10 cellular contexts compared by ENCODE assay signal in genomic region chr22:24300522-24300921, GRCh38. TPM values are rescaled to one million over a fixed set of nuclear protein-coding genes. Genes with fewer than 3 reads are reported as not detected.
DNase-seq lines count a peak whose midpoint lies in the region; TF ChIP-seq lines count a peak whose summit lies in the region.
"Not testable (repeated sequence)": the region's sequence is repeated elsewhere in the genome, so short reads cannot be mapped to it uniquely, and the experiment has no call there.
"Had no signal": no experiment of that assay in that cellular context is flagged by ENCODE, and none has a peak within 500 bp of the region (broad histone marks: within the 10 kb centered on the region; RNA-seq: fewer than 3 reads in every experiment).

No MANE protein-coding gene starts in this region.

- H3K27me3 Mint-ChIP-seq in CD4-positive, alpha-beta memory T cell; mesothelial cell of epicardium (ENCODE audit: low read depth); type B pancreatic cell: not testable (repeated sequence)

- peak overlapping the region in 5 of 7 donors; percentile 4 to 88 (median 13) for H3K27ac Mint-ChIP-seq in CD4-positive, alpha-beta memory T cell
- H3K27ac Mint-ChIP-seq in mesothelial cell of epicardium, result peak overlapping the region; percentile 56
- peak overlapping the region; percentile 56 for H3K27ac Mint-ChIP-seq in type B pancreatic cell

- 78% methylated on average over 1 of the region's 1 CpG for WGBS in SK-N-SH (ENCODE audit: low lambda C conversion rate)

- intact Hi-C loops in CD4-positive, alpha-beta memory T cell (cut with micrococcal nuclease), result not testable (repeated sequence)

- H3K9me3 Mint-ChIP-seq in CD4-positive, alpha-beta memory T cell; mesothelial cell of epicardium; type B pancreatic cell: not testable (repeated sequence)

- peak overlapping the region; percentile 32 for H3K4me2 ChIP-seq in Loucy (ENCODE audit: low read depth, low read length, poor library complexity, severe bottlenecking)
- H3K4me2 ChIP-seq in SK-N-SH, result not testable (repeated sequence)

- TF ChIP-seq RAD21 in SK-N-SH (IDR thresholded peaks at IDR 0.05; ENCODE audit: low read length), result not testable (repeated sequence)

- CTCF ChIA-PET in CD4-positive, alpha-beta memory T cell (lab: Charles Lee; ENCODE audit: partially characterized antibody), result not testable (repeated sequence)
- CTCF ChIA-PET in SK-N-SH (lab: Yijun Ruan, JAX), result interaction anchor here (1.2 kb wide), 1 partner anchor 24 kb away, joined by 3 read pairs; no protein-coding TSS in a partner anchor

- peak overlapping the region in 7 of 8 donors; percentile 4 to 72 (median 38) for H3K4me3 Mint-ChIP-seq in CD4-positive, alpha-beta memory T cell
- H3K4me3 Mint-ChIP-seq in mesothelial cell of epicardium, result not testable (repeated sequence)
- H3K4me3 Mint-ChIP-seq in type B pancreatic cell, result peak overlapping the region; percentile 16

- peaks cover 13% of the 10 kb centered on the region for H3F3A ChIP-seq in Loucy (ENCODE audit: low read depth)
- H3F3A ChIP-seq in SK-N-SH (replicated peaks; ENCODE audit: insufficient read depth), result not testable (repeated sequence)

- not testable (repeated sequence) for H3K27ac ChIP-seq in CD4-positive, alpha-beta memory T cell (ENCODE audit: low read depth, low read length); SK-N-SH (ENCODE audit: low read depth in 2 of 2, low read length in 1 of 2)
- peak overlapping the region; percentile 99 for H3K27ac ChIP-seq in VCaP

- POLR2A ChIA-PET in CD4-positive, alpha-beta memory T cell (lab: Charles Lee; ENCODE audit: partially characterized antibody); SK-N-SH (lab: Yijun Ruan, JAX): not testable (repeated sequence)

- not testable (repeated sequence) for H3K36me3 ChIP-seq in CD4-positive, alpha-beta memory T cell (ENCODE audit: insufficient read depth, low read length)
- H3K36me3 ChIP-seq in Loucy (ENCODE audit: insufficient read depth, low read length) (peaks cover 25% of the 10 kb centered on the region; the same call in 1 of the 2 replicates), SK-N-SH (replicated peaks in 1 of 2; ENCODE audit: control insufficient read depth in 1 of 2, insufficient read depth in 2 of 2, low read length in 1 of 2) (peaks cover 21 to 22% of the 10 kb centered on the region in 2 experiments)

- H3K4me1 ChIP-seq in CD4-positive, alpha-beta memory T cell (ENCODE audit: insufficient read depth, low read length), result peaks cover 46% of the 10 kb centered on the region
- H3K4me1 ChIP-seq in Loucy (ENCODE audit: insufficient read depth, low read length, poor library complexity, severe bottlenecking), result peaks cover 54% of the 10 kb centered on the region
- H3K4me1 ChIP-seq in SK-N-SH (ENCODE audit: control insufficient read depth in 1 of 2, insufficient read depth in 2 of 2, low read depth in 1 of 2, low read length in 1 of 2), result peaks cover 8 to 10% of the 10 kb centered on the region in 2 experiments; a peak in 2 of 4 replicates

- DNase-seq in CD4-positive, alpha-beta memory T cell, result peak in 3 of 5 donors; percentile 23 to 33 (median 29)
- DNase-seq in EH (ENCODE audit: low read depth), result peak; percentile 43
- DNase-seq in SK-N-SH; mesothelial cell of epicardium (ENCODE audit: low spot score in 2 of 2, unreplicated experiment in 2 of 2); type B pancreatic cell (ENCODE audit: extremely low spot score, unreplicated experiment): not testable (repeated sequence)
- DNase-seq in central memory CD4-positive, alpha-beta T cell, result peak; percentile 3

- H3K9ac ChIP-seq in Loucy (ENCODE audit: low read depth, low read length, poor library complexity, severe bottlenecking); SK-N-SH: not testable (repeated sequence)

- peaks cover 74% of the 10 kb centered on the region for H3K79me2 ChIP-seq in Loucy (ENCODE audit: insufficient read depth, low read length)
- peaks cover 82% of the 10 kb centered on the region for H3K79me2 ChIP-seq in SK-N-SH (ENCODE audit: insufficient read depth)

- not testable (repeated sequence) for H3K9me2 ChIP-seq in Loucy (replicated peaks; ENCODE audit: low read depth, low read length); SK-N-SH

- H3K27me3 ChIP-seq in CD4-positive, alpha-beta memory T cell (ENCODE audit: insufficient read depth, low read length); Loucy (ENCODE audit: insufficient read depth, low read length, poor library complexity, severe bottlenecking); SK-N-SH (ENCODE audit: insufficient read depth): not testable (repeated sequence)

- not testable (repeated sequence) for H2AFZ ChIP-seq in Loucy (ENCODE audit: low read length); SK-N-SH (ENCODE audit: low read depth)

- H3K4me1 Mint-ChIP-seq in CD4-positive, alpha-beta memory T cell, result peaks cover 40 to 75% (median 59%) of the 10 kb centered on the region in 4 donors
- peaks cover 35% of the 10 kb centered on the region for H3K4me1 Mint-ChIP-seq in mesothelial cell of epicardium
- H3K4me1 Mint-ChIP-seq in type B pancreatic cell (ENCODE audit: unreplicated experiment), result peaks cover 29% of the 10 kb centered on the region

- H3K4me3 ChIP-seq in CD4-positive, alpha-beta memory T cell (ENCODE audit: low read length in 2 of 2); Loucy (ENCODE audit: low read length, poor library complexity, severe bottlenecking); SK-N-SH (ENCODE audit: low read depth in 2 of 2, low read length in 1 of 2): not testable (repeated sequence)

- H3K9me3 ChIP-seq in CD4-positive, alpha-beta memory T cell (ENCODE audit: control insufficient read depth in 1 of 2, low read length in 2 of 2); Loucy (ENCODE audit: insufficient read depth, low read depth, low read length); SK-N-SH: not testable (repeated sequence)

- H3K36me3 Mint-ChIP-seq in CD4-positive, alpha-beta memory T cell, result peaks cover 7 to 25% of the 10 kb centered on the region in 2 donors
- H3K36me3 Mint-ChIP-seq in mesothelial cell of epicardium, result peaks cover 12% of the 10 kb centered on the region
- H3K36me3 Mint-ChIP-seq in type B pancreatic cell, result peaks cover 30% of the 10 kb centered on the region

- TF ChIP-seq EP300 in SK-N-SH (IDR thresholded peaks at IDR 0.05; ENCODE audit: borderline replicate concordance in 1 of 2, low read depth in 1 of 2, low read length in 1 of 2), result not testable (repeated sequence)

- peaks cover 18% of the 10 kb centered on the region for H4K20me1 ChIP-seq in Loucy (ENCODE audit: insufficient read depth, low read length, poor library complexity, severe bottlenecking)
- not testable (repeated sequence) for H4K20me1 ChIP-seq in SK-N-SH (ENCODE audit: insufficient read depth)

- TF ChIP-seq CTCF in Loucy (conservative IDR thresholded peaks at IDR 0.05; ENCODE audit: low read length); SK-N-SH (IDR thresholded peaks at IDR 0.05); VCaP (conservative IDR thresholded peaks at IDR 0.05); mesothelial cell of epicardium (IDR thresholded peaks at IDR 0.05; ENCODE audit: unreplicated experiment); type B pancreatic cell (conservative IDR thresholded peaks at IDR 0.05): not testable (repeated sequence)

TF ChIP-seq in SK-N-SH, 30 proteins besides CTCF, POLR2A, EP300 and RAD21:
- TF ChIP-seq TCF12 (IDR thresholded peaks at IDR 0.05) (peak; percentile 83), PBX3 (IDR thresholded peaks at IDR 0.05) (peak; percentile 82), JUND (IDR thresholded peaks at IDR 0.05) (peak; percentile 55), NFIC (IDR thresholded peaks at IDR 0.05; ENCODE audit: borderline replicate concordance) (0 out of 2 replicates have a peak, but pooled peaks have one; percentile 19)

RNA-seq across cellular contexts. Expression of gene SPECC1L, which starts 29.9 kb away (rescaled TPM):
- total RNA-seq in CD4-positive, alpha-beta memory T cell, result 10 to 100 TPM; 51.1 to 62.1 TPM
- polyA plus RNA-seq in CD4-positive, alpha-beta memory T cell, result 10 to 100 TPM in 1 of 2 donors, 1 to 10 TPM in 1; 4.3 to 12.9 TPM
- 22.9 and 25.9 TPM in 2 replicates for polyA plus RNA-seq in SK-N-SH (2012; rRNA removed)
- polyA plus RNA-seq in SK-N-SH (2012; cell fraction: cytosol; rRNA removed), result 17.8 and 21.8 TPM in 2 replicates
- 36.5 and 44.0 TPM in 2 replicates for polyA plus RNA-seq in SK-N-SH (2012; cell fraction: nucleus; rRNA removed)
- 80.8 to 88.0 TPM (median 82.9 TPM) in 3 replicates for total RNA-seq in mesothelial cell of epicardium
- 68.7 and 89.0 TPM in 2 replicates for total RNA-seq in type B pancreatic cell (ENCODE audit: low replicate concordance)

RNA-seq across cellular contexts. Expression of gene GGT5, which starts 55.6 kb away (rescaled TPM):
- not detected for total RNA-seq in CD4-positive, alpha-beta memory T cell
- not detected for polyA plus RNA-seq in CD4-positive, alpha-beta memory T cell
- polyA plus RNA-seq in SK-N-SH (2012; rRNA removed), result 3.3 and 4.6 TPM in 2 replicates
- polyA plus RNA-seq in SK-N-SH (2012; cell fraction: cytosol; rRNA removed), result 1.2 and 2.7 TPM in 2 replicates
- polyA plus RNA-seq in SK-N-SH (2012; cell fraction: nucleus; rRNA removed), result 6.3 and 7.6 TPM in 2 replicates
- total RNA-seq in mesothelial cell of epicardium (2.9 to 4.1 TPM (median 3.6 TPM) in 3 replicates), type B pancreatic cell (ENCODE audit: low replicate concordance) (0.14 and 0.80 TPM in 2 replicates)
- total RNA-seq: H4 had no signal
- polyA plus RNA-seq: IgD-negative memory B cell had no signal
